14 cellular contexts compared by ENCODE assay signal in genomic region chr2:48265169-48266013, GRCh38. TPM values are rescaled to one million over a fixed set of nuclear protein-coding genes. Genes with fewer than 3 reads are reported as not detected.
DNase-seq lines count a peak whose midpoint lies in the region; ATAC-seq and TF ChIP-seq lines count a peak whose summit lies in the region.
"Had no signal": no experiment of that assay in that cellular context is flagged by ENCODE, and none has a peak within 500 bp of the region (broad histone marks: within the 10 kb centered on the region; RNA-seq: fewer than 3 reads in every experiment).

No MANE protein-coding gene starts in this region.

- ATAC-seq in central memory CD8-positive, alpha-beta T cell (replicated peaks; ENCODE audit: extremely low read depth, poor library complexity, severe bottlenecking): peak; percentile 40
- ATAC-seq in HG03521 (IDR thresholded peaks at IDR 0.05; ENCODE audit: unreplicated experiment): no peak
- ATAC-seq: HCT116 had no signal

- no peak for TF ChIP-seq CTCF in CD14-positive monocyte (IDR thresholded peaks at IDR 0.05)

- peak overlapping the region; percentile 54 to 85 for H3K4me3 Mint-ChIP-seq in CD14-positive monocyte
- H3K4me3 Mint-ChIP-seq in central memory CD8-positive, alpha-beta T cell: no peak overlapping the region

- H3K9me3 Mint-ChIP-seq in CD14-positive monocyte: peaks cover 0 to 4% (median 2%) of the 10 kb centered on the region in 7 donors
- no peaks in the 10 kb centered on the region for H3K9me3 Mint-ChIP-seq in central memory CD8-positive, alpha-beta T cell

- DNase-seq in CD14-positive monocyte (ENCODE audit: low spot score): no peak
- peak in 72 of 76 experiments; percentile 8 to 96 (median 65) for DNase-seq in HUDEP-2 (lab: John Stamatoyannopoulos, UW; ENCODE audit: unreplicated experiment in 76 of 76)
- peak; percentile 35 for DNase-seq in SIG-M5 treated with dmso at 0.1 percent for 504 hours (lab: John Stamatoyannopoulos, UW; ENCODE audit: unreplicated experiment)
- no peak for DNase-seq in central memory CD8-positive, alpha-beta T cell (ENCODE audit: low spot score in 2 of 2)
- no peak for DNase-seq in NCI-H187 treated with DMSO at 0.1 percent for 48 hours (lab: John Stamatoyannopoulos, UW)
- DNase-seq in NCI-H1694 (lab: John Stamatoyannopoulos, UW): no peak
- DNase-seq in NCI-H2081 (lab: John Stamatoyannopoulos, UW): no peak
- DNase-seq: GM23248, NCI-H1930, NCI-H2171 treated with DMSO at 0.1 percent for 48 hours, NCI-H446 treated with DMSO at 0.1 percent for 48 hours, NCI-H748 treated with DMSO at 0.1 percent for 48 hours had no signal

- H3K4me1 Mint-ChIP-seq in CD14-positive monocyte: peaks cover 27% of the 10 kb centered on the region
- H3K4me1 Mint-ChIP-seq in central memory CD8-positive, alpha-beta T cell: no peaks in the 10 kb centered on the region

- H3K36me3 Mint-ChIP-seq in CD14-positive monocyte: peaks cover 13 to 33% of the 10 kb centered on the region in 2 donors
- H3K36me3 Mint-ChIP-seq in central memory CD8-positive, alpha-beta T cell (ENCODE audit: insufficient read depth): no peaks in the 10 kb centered on the region

- H3K27ac Mint-ChIP-seq in CD14-positive monocyte: peak overlapping the region in 6 of 7 donors; percentile 28 to 78 (median 63)
- no peak overlapping the region for H3K27ac Mint-ChIP-seq in central memory CD8-positive, alpha-beta T cell (ENCODE audit: low read depth)

- intact Hi-C loops in CD14-positive monocyte (cut with micrococcal nuclease): no loop called here

- peaks cover 0 to 1% (median 1%) of the 10 kb centered on the region in 3 donors for H3K27me3 Mint-ChIP-seq in CD14-positive monocyte (ENCODE audit: low read depth in 3 of 3)
- H3K27me3 Mint-ChIP-seq in central memory CD8-positive, alpha-beta T cell: peaks cover 9% of the 10 kb centered on the region

RNA-seq across cellular contexts. Expression of gene FOXN2, which starts 49.1 kb away (rescaled TPM):
- polyA plus RNA-seq in CD14-positive monocyte: 10 to 100 TPM; 48.6 to 57.7 TPM

Comparison
In these comparisons a context has a peak if more than half of its experiments do, and no peak if none do; other contexts are left out.
1. DNase-seq: peak in HUDEP-2 (72 of 76) and SIG-M5 treated with dmso at 0.1 percent for 504 hours (single experiment); none in CD14-positive monocyte (single experiment), central memory CD8-positive, alpha-beta T cell (0 of 2), NCI-H187 treated with DMSO at 0.1 percent for 48 hours (single experiment), NCI-H1694 (single experiment) and NCI-H2081 (0 of 2).